In the genomic region with DNA sequence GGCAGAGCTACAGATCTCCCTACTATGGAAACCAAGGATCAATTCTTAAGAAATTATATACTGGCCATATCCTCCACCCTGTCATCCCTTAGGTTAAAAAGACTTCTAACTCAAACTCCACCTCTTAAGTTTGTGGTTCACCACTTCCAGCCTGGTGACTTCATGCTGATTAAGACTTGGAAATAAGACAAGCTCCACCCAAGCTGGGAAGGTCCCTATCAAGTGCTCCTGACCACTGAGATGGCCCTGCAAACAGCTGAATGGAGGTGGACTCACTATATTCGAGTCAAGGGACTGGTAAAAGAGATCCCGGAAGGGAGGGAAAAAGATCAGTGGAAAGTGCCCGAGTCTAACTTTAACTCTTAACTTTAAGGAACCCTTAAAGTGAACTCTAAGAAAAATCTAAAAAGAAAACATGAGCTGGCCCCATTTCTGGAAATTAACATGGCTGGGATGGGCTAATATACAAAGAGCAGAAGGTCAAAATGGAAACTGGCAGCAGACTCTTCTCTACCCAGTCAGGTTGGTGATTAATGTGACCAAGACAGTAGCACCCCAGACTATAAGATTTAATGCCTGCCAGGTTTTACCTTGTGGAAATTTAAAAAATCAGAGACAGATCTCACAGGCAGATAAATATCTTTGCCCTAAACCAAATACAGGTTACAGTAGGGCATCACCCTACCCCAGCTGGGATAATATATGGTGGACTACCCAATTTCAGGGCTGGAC, we compare ENCODE assay signal across 8 cellular contexts. TPM values are rescaled to one million over a fixed set of nuclear protein-coding genes. Genes with fewer than 3 reads are reported as not detected.
A peak's percentile ranks its signal among the peaks of the same experiment; 100 is the strongest.
DNase-seq lines count a peak whose midpoint lies in the region; TF ChIP-seq lines count a peak whose summit lies in the region.

No MANE protein-coding gene starts in this region.

- H2AFZ ChIP-seq in PC-9, result no peak overlapping the region

- H3K4me2 ChIP-seq in PC-9, result peak overlapping the region; percentile 70

- CTCF ChIA-PET in PC-9 (lab: Charles Lee), result interaction anchor here (0.5 to 2.0 kb wide), 2 partner anchors 24 to 240 kb away, joined by 4 to 12 read pairs; no protein-coding TSS in a partner anchor

- TF ChIP-seq CTCF in PC-9 (conservative IDR thresholded peaks at IDR 0.05) (no peak), ascending aorta (IDR thresholded peaks at IDR 0.05) (no peak)

- H3K4me1 ChIP-seq in PC-9 (replicated peaks; ENCODE audit: insufficient read depth), result peaks cover 38% of the 10 kb centered on the region
- H3K4me1 ChIP-seq in ascending aorta, result peaks cover 0 to 30% of the 10 kb centered on the region in 2 donors

- no peaks in the 10 kb centered on the region for H3K36me3 ChIP-seq in PC-9 (ENCODE audit: low read depth)
- no peaks in the 10 kb centered on the region for H3K36me3 ChIP-seq in ascending aorta

- DNase-seq in NOMO-1 treated with DMSO at 0.1 percent for 48 hours (lab: John Stamatoyannopoulos, UW; ENCODE audit: unreplicated experiment), result peak; percentile 56
- DNase-seq in NOMO-1 treated with dmso at 0.1 percent for 144 hours (lab: John Stamatoyannopoulos, UW; ENCODE audit: unreplicated experiment), result no peak
- peak; percentile 44 to 77 for DNase-seq in PC-9
- no peak for DNase-seq in ascending aorta (ENCODE audit: low spot score in 2 of 2)
- peak; percentile 24 to 31 for DNase-seq in stimulated activated CD4-positive, alpha-beta T cell treated with anti-CD3 and anti-CD28 coated beads, Interleukin-2, amount 100 ng/mL, for 24 hours
- no peak for DNase-seq in DMS53 (lab: John Stamatoyannopoulos, UW)
- DNase-seq in DMS 273 treated with DMSO at 0.1 percent for 48 hours (lab: John Stamatoyannopoulos, UW), result no peak
- DNase-seq in mesenteric fat pad (ENCODE audit: low spot score), result no peak

- H4K20me1 ChIP-seq in PC-9 (ENCODE audit: insufficient read depth), result no peaks in the 10 kb centered on the region

- POLR2A ChIA-PET in PC-9 (lab: Charles Lee; ENCODE audit: unreplicated experiment), result interaction anchor here (0.6 to 0.7 kb wide), 3 partner anchors 63 to 605 kb away, joined by 3 to 8 read pairs (median 5); no protein-coding TSS in a partner anchor

- peaks cover 32% of the 10 kb centered on the region for H3F3A ChIP-seq in PC-9 (ENCODE audit: insufficient read depth, low read depth)

- H3K27ac ChIP-seq in PC-9, result peak overlapping the region; percentile 86
- peak overlapping the region; percentile 26 to 74 for H3K27ac ChIP-seq in ascending aorta

- H3K4me3 ChIP-seq in PC-9 (no peak overlapping the region), ascending aorta (no peak overlapping the region)

- TSS peak; percentile 22 for BruUV-seq in PC-9 (replicated peaks; lab: Mats Ljungman, UMichigan)

- no peaks in the 10 kb centered on the region for H3K27me3 ChIP-seq in PC-9 (ENCODE audit: insufficient read depth, low read depth)
- no peaks in the 10 kb centered on the region for H3K27me3 ChIP-seq in ascending aorta

- intact Hi-C loops in PC-9 (cut with micrococcal nuclease; ENCODE audit: unreplicated experiment) (loop anchor here (2.0 kb wide), 1 partner anchor 24 kb away; no protein-coding TSS in a partner anchor), ascending aorta (cut with DNase I) (loop anchor here (2.0 kb wide), 1 partner anchor 24 kb away; no protein-coding TSS in a partner anchor)

- no peaks in the 10 kb centered on the region for H3K9me2 ChIP-seq in PC-9 (ENCODE audit: insufficient read depth)

- no peaks in the 10 kb centered on the region for H3K79me2 ChIP-seq in PC-9 (ENCODE audit: low read depth)

- no peaks in the 10 kb centered on the region for H3K9me3 ChIP-seq in PC-9 (ENCODE audit: insufficient read depth, low read depth)
- no peaks in the 10 kb centered on the region for H3K9me3 ChIP-seq in ascending aorta

RNA-seq across cellular contexts. Expression of gene PPCDC, which starts 43.9 kb away (rescaled TPM):
- total RNA-seq in PC-9 (2021) (23.7 and 24.4 TPM in 2 replicates), ascending aorta (8.9 TPM), mesenteric fat pad (11.5 TPM)

Comparison
In these comparisons a context has a peak if more than half of its experiments do, and no peak if none do; other contexts are left out.
1. DNase-seq: peak in NOMO-1 treated with DMSO at 0.1 percent for 48 hours (single experiment), PC-9 (2 of 2) and stimulated activated CD4-positive, alpha-beta T cell treated with anti-CD3 and anti-CD28 coated beads, Interleukin-2, amount 100 ng/mL, for 24 hours (2 of 2); none in NOMO-1 treated with dmso at 0.1 percent for 144 hours (single experiment), ascending aorta (0 of 2), DMS53 (single experiment), DMS 273 treated with DMSO at 0.1 percent for 48 hours (single experiment) and mesenteric fat pad (single experiment).